In the genomic region with DNA sequence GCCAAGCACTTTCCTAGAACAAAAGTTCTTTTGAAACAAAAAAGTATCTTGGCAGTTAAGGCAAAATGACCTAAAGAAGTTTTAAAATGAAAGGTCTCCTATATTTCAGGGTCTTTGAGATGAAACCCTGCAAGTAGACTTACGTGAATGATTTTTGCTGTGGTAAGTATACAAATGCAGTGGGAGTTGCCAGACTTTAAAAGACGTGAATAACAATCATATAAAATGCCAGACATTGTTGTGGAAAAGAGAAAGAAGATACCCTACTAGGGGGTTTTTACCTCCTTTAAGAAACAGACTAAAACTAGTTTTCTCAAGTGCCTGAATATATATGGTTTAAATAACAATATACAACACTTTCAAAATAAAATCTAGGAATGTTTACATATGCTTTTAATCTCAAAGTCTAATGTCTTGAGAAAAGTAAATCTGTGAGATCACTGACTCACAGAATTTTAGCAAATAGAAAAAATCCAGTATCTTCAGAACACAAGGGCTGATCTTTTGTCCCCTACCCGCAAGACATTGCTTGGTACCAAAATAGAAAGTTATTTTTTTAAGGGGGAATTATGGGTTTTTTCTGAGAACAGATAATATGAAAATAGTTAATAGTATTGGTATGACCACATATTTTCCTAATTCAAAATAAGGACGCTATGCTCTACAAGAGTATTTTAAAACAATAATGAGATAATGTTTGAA, we compare ENCODE assay signal across 21 cellular contexts. TPM values are rescaled to one million over a fixed set of nuclear protein-coding genes. Genes with fewer than 3 reads are reported as not detected.
DNase-seq lines count a peak whose midpoint lies in the region; ATAC-seq and TF ChIP-seq lines count a peak whose summit lies in the region.
"Had no signal": no experiment of that assay in that cellular context is flagged by ENCODE, and none has a peak within 500 bp of the region (broad histone marks: within the 10 kb centered on the region; RNA-seq: fewer than 3 reads in every experiment).

No MANE protein-coding gene starts in this region.

- no peaks in the 10 kb centered on the region for H3K27me3 ChIP-seq in left ventricle myocardium inferior (ENCODE audit: low read depth)
- no peaks in the 10 kb centered on the region for H3K27me3 ChIP-seq in right cardiac atrium (ENCODE audit: control insufficient read depth, insufficient read depth)
- no peaks in the 10 kb centered on the region for H3K27me3 ChIP-seq in vagina
- H3K27me3 ChIP-seq: foreskin keratinocyte, upper lobe of right lung had no signal

- no peaks in the 10 kb centered on the region for H3K27me3 Mint-ChIP-seq in activated naive CD4-positive, alpha-beta T cell treated with anti-CD3 and anti-CD28 coated beads for 36 hours (ENCODE audit: low read depth)
- H3K27me3 Mint-ChIP-seq in progenitor cell of endocrine pancreas, result no peaks in the 10 kb centered on the region
- H3K27me3 Mint-ChIP-seq: activated T-cell treated with anti-CD3 and anti-CD28 coated beads, Interleukin-2, amount 50 U/mL, for 24 hours; B cell had no signal

- DNase-seq in left ventricle myocardium inferior, result no peak
- no peak for DNase-seq in right cardiac atrium
- peak; percentile 58 for DNase-seq in choroid plexus epithelial cell (ENCODE audit: low read depth)
- peak; percentile 23 for DNase-seq in iris pigment epithelial cell (ENCODE audit: low read depth)
- DNase-seq in vagina (ENCODE audit: extremely low spot score in 2 of 2), result no peak
- DNase-seq in activated naive CD4-positive, alpha-beta T cell treated with anti-CD3 and anti-CD28 coated beads for 36 hours, result no peak
- DNase-seq in progenitor cell of endocrine pancreas (ENCODE audit: low spot score, unreplicated experiment), result no peak
- DNase-seq: 8988T; activated CD4-positive, CD25-positive, alpha-beta regulatory T cell treated with anti-CD3 and anti-CD28 coated beads, Interleukin-2, amount 50 U/mL, for 72 hours; activated naive CD4-positive, alpha-beta T cell treated with anti-CD3 and anti-CD28 coated beads, Interleukin-2, amount 50 U/mL, for 16 hours; activated T-cell treated with anti-CD3 and anti-CD28 coated beads, Interleukin-2, amount 50 U/mL, for 24 hours; cortex of kidney; foreskin keratinocyte; hypothalamus; NCI-H510A; nephron progenitor cell; stimulated activated CD4-positive, alpha-beta T cell treated with anti-CD3 and anti-CD28 coated beads, Interleukin-4, amount 100 ng/mL, for 4 hours; upper lobe of right lung had no signal

- H3K27ac ChIP-seq in left ventricle myocardium inferior (replicated peaks) (peak overlapping the region; percentile 44), right cardiac atrium (ENCODE audit: low read length) (no peak overlapping the region), vagina (peak overlapping the region; percentile 20)
- H3K27ac ChIP-seq: foreskin keratinocyte, prostate gland, upper lobe of right lung had no signal

- no peak for ATAC-seq in right cardiac atrium
- no peak for ATAC-seq in HG02623 (IDR thresholded peaks at IDR 0.05; ENCODE audit: unreplicated experiment)
- ATAC-seq: foreskin keratinocyte, upper lobe of right lung had no signal

- H3K36me3 Mint-ChIP-seq in activated naive CD4-positive, alpha-beta T cell treated with anti-CD3 and anti-CD28 coated beads for 36 hours (ENCODE audit: low read depth), result no peaks in the 10 kb centered on the region
- H3K36me3 Mint-ChIP-seq in progenitor cell of endocrine pancreas (ENCODE audit: insufficient read depth), result no peaks in the 10 kb centered on the region

- H3K27ac Mint-ChIP-seq in activated naive CD4-positive, alpha-beta T cell treated with anti-CD3 and anti-CD28 coated beads for 36 hours, result no peak overlapping the region
- H3K27ac Mint-ChIP-seq in progenitor cell of endocrine pancreas, result no peak overlapping the region
- H3K27ac Mint-ChIP-seq: activated T-cell treated with anti-CD3 and anti-CD28 coated beads, Interleukin-2, amount 50 U/mL, for 24 hours; B cell; nephron progenitor cell had no signal

- intact Hi-C loops in left ventricle myocardium inferior (cut with micrococcal nuclease) (no loop called here), right cardiac atrium (cut with DNase I) (no loop called here), vagina (cut with DNase I) (no loop called here)
- intact Hi-C loops in activated naive CD4-positive, alpha-beta T cell treated with anti-CD3 and anti-CD28 coated beads for 36 hours (cut with micrococcal nuclease), result no loop called here

- 56% methylated on average over 4 of the region's 4 CpGs for WGBS in right cardiac atrium

- no peak for TF ChIP-seq POLR2A in vagina (IDR thresholded peaks at IDR 0.05)

- no peaks in the 10 kb centered on the region for H3K4me1 Mint-ChIP-seq in activated naive CD4-positive, alpha-beta T cell treated with anti-CD3 and anti-CD28 coated beads for 36 hours (ENCODE audit: low read depth)
- H3K4me1 Mint-ChIP-seq in progenitor cell of endocrine pancreas (ENCODE audit: low read depth), result no peaks in the 10 kb centered on the region
- H3K4me1 Mint-ChIP-seq: B cell had no signal

- H3K4me3 ChIP-seq in left ventricle myocardium inferior, result no peak overlapping the region
- H3K4me3 ChIP-seq in right cardiac atrium (ENCODE audit: low read length), result no peak overlapping the region
- H3K4me3 ChIP-seq in choroid plexus epithelial cell (ENCODE audit: low read depth, low read length), result no peak overlapping the region
- no peak overlapping the region for H3K4me3 ChIP-seq in vagina
- H3K4me3 ChIP-seq: prostate gland, upper lobe of right lung had no signal

- no peaks in the 10 kb centered on the region for H3K9me3 Mint-ChIP-seq in activated naive CD4-positive, alpha-beta T cell treated with anti-CD3 and anti-CD28 coated beads for 36 hours
- H3K9me3 Mint-ChIP-seq in progenitor cell of endocrine pancreas (ENCODE audit: low read depth), result no peaks in the 10 kb centered on the region
- H3K9me3 Mint-ChIP-seq: activated T-cell treated with anti-CD3 and anti-CD28 coated beads, Interleukin-2, amount 50 U/mL, for 24 hours; nephron progenitor cell had no signal

- H3K4me3 Mint-ChIP-seq in activated naive CD4-positive, alpha-beta T cell treated with anti-CD3 and anti-CD28 coated beads for 36 hours, result no peak overlapping the region
- no peak overlapping the region for H3K4me3 Mint-ChIP-seq in progenitor cell of endocrine pancreas (ENCODE audit: low read depth)
- H3K4me3 Mint-ChIP-seq: activated T-cell treated with anti-CD3 and anti-CD28 coated beads, Interleukin-2, amount 50 U/mL, for 24 hours; B cell; nephron progenitor cell had no signal

- CTCF ChIA-PET in activated naive CD4-positive, alpha-beta T cell treated with anti-CD3 and anti-CD28 coated beads for 36 hours (lab: Charles Lee), result no interaction called here

- peaks cover 35% of the 10 kb centered on the region for H3K4me1 ChIP-seq in left ventricle myocardium inferior
- H3K4me1 ChIP-seq in right cardiac atrium (ENCODE audit: control insufficient read depth, insufficient read depth, low read length), result peaks cover 2% of the 10 kb centered on the region
- H3K4me1 ChIP-seq in vagina, result peaks cover 9% of the 10 kb centered on the region
- H3K4me1 ChIP-seq: foreskin keratinocyte, prostate gland, upper lobe of right lung had no signal

- H3K36me3 ChIP-seq in left ventricle myocardium inferior (no peaks in the 10 kb centered on the region), vagina (no peaks in the 10 kb centered on the region)
- H3K36me3 ChIP-seq: prostate gland, upper lobe of right lung had no signal

- no peak for TF ChIP-seq CTCF in left ventricle myocardium inferior (IDR thresholded peaks at IDR 0.05; ENCODE audit: borderline replicate concordance)
- no peak for TF ChIP-seq CTCF in choroid plexus epithelial cell (conservative IDR thresholded peaks at IDR 0.05; ENCODE audit: low read depth, low read length)
- no peak for TF ChIP-seq CTCF in vagina (IDR thresholded peaks at IDR 0.05)
- TF ChIP-seq CTCF in progenitor cell of endocrine pancreas (IDR thresholded peaks at IDR 0.05; ENCODE audit: unreplicated experiment), result no peak

- H3K9me3 ChIP-seq in left ventricle myocardium inferior (replicated peaks) (no peaks in the 10 kb centered on the region), right cardiac atrium (ENCODE audit: control insufficient read depth, low read length) (no peaks in the 10 kb centered on the region), vagina (no peaks in the 10 kb centered on the region)
- H3K9me3 ChIP-seq: prostate gland, upper lobe of right lung had no signal

RNA-seq across cellular contexts. Expression of gene LRRC17, which starts 29.5 kb away (rescaled TPM):
- total RNA-seq in left ventricle myocardium inferior, result 2.3 TPM
- total RNA-seq in right cardiac atrium, result 1 to 10 TPM; 3.0 to 6.7 (median 4.9) TPM
- polyA plus RNA-seq in right cardiac atrium, result 6.2 TPM
- total RNA-seq in vagina, result 2.9 TPM
- total RNA-seq in activated naive CD4-positive, alpha-beta T cell treated with anti-CD3 and anti-CD28 coated beads for 36 hours, result not detected
- 1.3 and 2.3 TPM in 2 replicates for total RNA-seq in progenitor cell of endocrine pancreas

Comparison
In these comparisons a context has a peak if more than half of its experiments do, and no peak if none do; other contexts are left out.
1. DNase-seq: peak in choroid plexus epithelial cell (single experiment) and iris pigment epithelial cell (single experiment); none in left ventricle myocardium inferior (single experiment), right cardiac atrium (0 of 3), vagina (0 of 2), activated naive CD4-positive, alpha-beta T cell treated with anti-CD3 and anti-CD28 coated beads for 36 hours (single experiment) and progenitor cell of endocrine pancreas (single experiment).